In genomic region chr10:124713679-124714298, GRCh38 we compare ENCODE assay signal across 13 cellular contexts. TPM values are rescaled to one million over a fixed set of nuclear protein-coding genes. Genes with fewer than 3 reads are reported as not detected.
DNase-seq lines count a peak whose midpoint lies in the region; ATAC-seq and TF ChIP-seq lines count a peak whose summit lies in the region.
"Had no signal": no experiment of that assay in that cellular context is flagged by ENCODE, and none has a peak within 500 bp of the region (broad histone marks: within the 10 kb centered on the region; RNA-seq: fewer than 3 reads in every experiment).

No MANE protein-coding gene starts in this region.

- H3K9me3 ChIP-seq in heart left ventricle = no peaks in the 10 kb centered on the region
- H3K9me3 ChIP-seq in transverse colon = no peaks in the 10 kb centered on the region
- H3K9me3 ChIP-seq in smooth muscle cell (replicated peaks; ENCODE audit: low read depth) = no peaks in the 10 kb centered on the region
- H3K9me3 ChIP-seq: gastroesophageal sphincter had no signal

- DNase-seq in heart left ventricle (no peak), Right ventricle myocardium inferior (ENCODE audit: missing footprints) (no peak), natural killer cell (no peak), transverse colon (no peak), smooth muscle cell (lab: John Stamatoyannopoulos, UW; ENCODE audit: unreplicated experiment) (no peak), posterior vena cava (ENCODE audit: low spot score) (no peak)
- DNase-seq: activated naive CD8-positive, alpha-beta T cell treated with anti-CD3 and anti-CD28 coated beads for 36 hours; midbrain; NCI-H1105 had no signal

- H3K36me3 Mint-ChIP-seq in activated T-helper 17 cell treated with anti-CD3 and anti-CD28 coated beads, Interleukin-2, amount 50 U/mL, for 72 hours (ENCODE audit: low read depth) = peaks cover 49% of the 10 kb centered on the region
- no peaks in the 10 kb centered on the region for H3K36me3 Mint-ChIP-seq in natural killer cell

- H4K20me1 ChIP-seq in smooth muscle cell (ENCODE audit: low read depth) = peaks cover 94% of the 10 kb centered on the region

- peak overlapping the region in 11 of 12 donors; percentile 0 to 70 (median 50) for H3K27ac ChIP-seq in heart left ventricle
- peak overlapping the region in 3 of 4 donors; percentile 1 to 33 (median 20) for H3K27ac ChIP-seq in transverse colon
- H3K27ac ChIP-seq in smooth muscle cell (ENCODE audit: low read depth) = no peak overlapping the region
- H3K27ac ChIP-seq: cardiac muscle cell had no signal

- H3K36me3 ChIP-seq in heart left ventricle (no peaks in the 10 kb centered on the region), transverse colon (no peaks in the 10 kb centered on the region), smooth muscle cell (ENCODE audit: low read depth) (no peaks in the 10 kb centered on the region)
- H3K36me3 ChIP-seq: cardiac muscle cell, gastroesophageal sphincter had no signal

- ATAC-seq in heart left ventricle (no peak), Right ventricle myocardium inferior (no peak), natural killer cell (no peak), HG03378 (IDR thresholded peaks at IDR 0.05; ENCODE audit: unreplicated experiment) (no peak)
- ATAC-seq in activated T-helper 17 cell treated with anti-CD3 and anti-CD28 coated beads, Interleukin-2, amount 50 U/mL, for 72 hours (replicated peaks) = no peak
- ATAC-seq: gastroesophageal sphincter had no signal

- no peak overlapping the region for H2AFZ ChIP-seq in smooth muscle cell (ENCODE audit: low read depth)

- H3K4me2 ChIP-seq in smooth muscle cell = no peak overlapping the region

- TF ChIP-seq CTCF in heart left ventricle (IDR thresholded peaks at IDR 0.05) = peak in 2 of 12 donors; percentile 10 to 13
- no peak for TF ChIP-seq CTCF in natural killer cell (IDR thresholded peaks at IDR 0.05)
- no peak for TF ChIP-seq CTCF in transverse colon (IDR thresholded peaks at IDR 0.05)
- TF ChIP-seq CTCF in smooth muscle cell (IDR thresholded peaks at IDR 0.05; ENCODE audit: borderline replicate concordance, insufficient read depth, poor library complexity, severe bottlenecking) = no peak

- H3K79me2 ChIP-seq in smooth muscle cell (ENCODE audit: low read depth) = no peaks in the 10 kb centered on the region

- H3K9me3 Mint-ChIP-seq in activated T-helper 17 cell treated with anti-CD3 and anti-CD28 coated beads, Interleukin-2, amount 50 U/mL, for 72 hours = no peaks in the 10 kb centered on the region
- H3K9me3 Mint-ChIP-seq in natural killer cell = no peaks in the 10 kb centered on the region
- H3K9me3 Mint-ChIP-seq: activated naive CD8-positive, alpha-beta T cell treated with anti-CD3 and anti-CD28 coated beads for 36 hours had no signal

- no peak overlapping the region for H3K9ac ChIP-seq in smooth muscle cell (ENCODE audit: low read depth)

- H3K4me1 ChIP-seq in heart left ventricle (peaks cover 10 to 95% (median 77%) of the 10 kb centered on the region in 12 donors), transverse colon (peaks cover 30 to 82% (median 34%) of the 10 kb centered on the region in 4 donors), smooth muscle cell (ENCODE audit: low read depth) (peaks cover 6% of the 10 kb centered on the region)

- no peak for TF ChIP-seq POLR2A in heart left ventricle (IDR thresholded peaks at IDR 0.05)
- no peak for TF ChIP-seq POLR2A in transverse colon (IDR thresholded peaks at IDR 0.05)

- H3K27me3 Mint-ChIP-seq in activated T-helper 17 cell treated with anti-CD3 and anti-CD28 coated beads, Interleukin-2, amount 50 U/mL, for 72 hours = no peaks in the 10 kb centered on the region
- H3K27me3 Mint-ChIP-seq in natural killer cell (ENCODE audit: low read depth in 2 of 2) = no peaks in the 10 kb centered on the region
- H3K27me3 Mint-ChIP-seq: activated naive CD8-positive, alpha-beta T cell treated with anti-CD3 and anti-CD28 coated beads for 36 hours had no signal

- intact Hi-C loops in heart left ventricle (cut with DNase I) = no loop called here
- intact Hi-C loops in Right ventricle myocardium inferior (cut with DNase I) = no loop called here
- intact Hi-C loops in natural killer cell (cut with micrococcal nuclease) = no loop called here
- intact Hi-C loops in transverse colon (cut with DNase I; ENCODE audit: low total_unique reads) = no loop called here
- intact Hi-C loops in posterior vena cava (cut with DNase I) = no loop called here

- H3K4me1 Mint-ChIP-seq in activated T-helper 17 cell treated with anti-CD3 and anti-CD28 coated beads, Interleukin-2, amount 50 U/mL, for 72 hours = peaks cover 71% of the 10 kb centered on the region
- H3K4me1 Mint-ChIP-seq in natural killer cell = peaks cover 87 to 89% of the 10 kb centered on the region in 2 donors

- peak overlapping the region; percentile 78 for H3K27ac Mint-ChIP-seq in activated T-helper 17 cell treated with anti-CD3 and anti-CD28 coated beads, Interleukin-2, amount 50 U/mL, for 72 hours
- H3K27ac Mint-ChIP-seq in natural killer cell = peak overlapping the region; percentile 99
- H3K27ac Mint-ChIP-seq: activated naive CD8-positive, alpha-beta T cell treated with anti-CD3 and anti-CD28 coated beads for 36 hours had no signal

- peaks cover 4% of the 10 kb centered on the region for H3F3A ChIP-seq in smooth muscle cell (ENCODE audit: low read depth)

- peak overlapping the region; percentile 31 for H3K4me3 Mint-ChIP-seq in activated T-helper 17 cell treated with anti-CD3 and anti-CD28 coated beads, Interleukin-2, amount 50 U/mL, for 72 hours
- H3K4me3 Mint-ChIP-seq in natural killer cell = no peak overlapping the region
- H3K4me3 Mint-ChIP-seq: activated naive CD8-positive, alpha-beta T cell treated with anti-CD3 and anti-CD28 coated beads for 36 hours had no signal

- no peaks in the 10 kb centered on the region for H3K27me3 ChIP-seq in heart left ventricle
- H3K27me3 ChIP-seq in transverse colon = no peaks in the 10 kb centered on the region
- no peaks in the 10 kb centered on the region for H3K27me3 ChIP-seq in smooth muscle cell (ENCODE audit: low read depth)
- H3K27me3 ChIP-seq: cardiac muscle cell, gastroesophageal sphincter had no signal

- TF ChIP-seq EP300 in transverse colon (IDR thresholded peaks at IDR 0.05; ENCODE audit: low read depth) = no peak

- 35 to 51% (median 43%) methylated on average over 10 of the region's 10 CpGs for WGBS in heart left ventricle, 4 donors
- 67 to 85% methylated on average over 9 to 10 of the region's 10 CpGs for WGBS in transverse colon (ENCODE audit: low coverage in 1 of 2), 2 donors
- WGBS in smooth muscle cell (ENCODE audit: low lambda C conversion rate) = 40% methylated on average over 10 of the region's 10 CpGs

- in situ Hi-C loops in transverse colon (cut with MboI; ENCODE audit: low pct_ligation_motif_present in 1 of 4, low pct_unique_long_range_greater_than_20kb in 1 of 4, low sequenced_read_pairs in 3 of 4) = no loop called here

- no peak overlapping the region for H3K4me3 ChIP-seq in heart left ventricle
- no peak overlapping the region for H3K4me3 ChIP-seq in transverse colon
- no peak overlapping the region for H3K4me3 ChIP-seq in smooth muscle cell
- H3K4me3 ChIP-seq: cardiac muscle cell, gastroesophageal sphincter had no signal

RNA-seq across cellular contexts. Expression of gene FAM53B, which starts 30.4 kb away (rescaled TPM):
- total RNA-seq in heart left ventricle (10 to 100 TPM; 30.2 to 57.7 (median 36.3) TPM), Right ventricle myocardium inferior (41.2 TPM), natural killer cell (100 to 1,000 TPM in 2 of 3 donors, 10 to 100 TPM in 1; 77.4 to 172 (median 121) TPM), transverse colon (100 to 1,000 TPM in 1 of 4 donors, 10 to 100 TPM in 3; 41.0 to 110 (median 50.0) TPM), smooth muscle cell (6.2 and 9.3 TPM in 2 replicates), posterior vena cava (10 to 100 TPM; 15.6 to 21.4 TPM)
- polyA plus RNA-seq in heart left ventricle (10 to 100 TPM; 23.7 to 25.6 TPM), smooth muscle cell (5.5 and 9.3 TPM in 2 replicates)
- total RNA-seq in activated T-helper 17 cell treated with anti-CD3 and anti-CD28 coated beads, Interleukin-2, amount 50 U/mL, for 72 hours = 10 to 100 TPM; 21.7 to 36.8 TPM
